11 cellular contexts compared by ENCODE assay signal in the genomic region with DNA sequence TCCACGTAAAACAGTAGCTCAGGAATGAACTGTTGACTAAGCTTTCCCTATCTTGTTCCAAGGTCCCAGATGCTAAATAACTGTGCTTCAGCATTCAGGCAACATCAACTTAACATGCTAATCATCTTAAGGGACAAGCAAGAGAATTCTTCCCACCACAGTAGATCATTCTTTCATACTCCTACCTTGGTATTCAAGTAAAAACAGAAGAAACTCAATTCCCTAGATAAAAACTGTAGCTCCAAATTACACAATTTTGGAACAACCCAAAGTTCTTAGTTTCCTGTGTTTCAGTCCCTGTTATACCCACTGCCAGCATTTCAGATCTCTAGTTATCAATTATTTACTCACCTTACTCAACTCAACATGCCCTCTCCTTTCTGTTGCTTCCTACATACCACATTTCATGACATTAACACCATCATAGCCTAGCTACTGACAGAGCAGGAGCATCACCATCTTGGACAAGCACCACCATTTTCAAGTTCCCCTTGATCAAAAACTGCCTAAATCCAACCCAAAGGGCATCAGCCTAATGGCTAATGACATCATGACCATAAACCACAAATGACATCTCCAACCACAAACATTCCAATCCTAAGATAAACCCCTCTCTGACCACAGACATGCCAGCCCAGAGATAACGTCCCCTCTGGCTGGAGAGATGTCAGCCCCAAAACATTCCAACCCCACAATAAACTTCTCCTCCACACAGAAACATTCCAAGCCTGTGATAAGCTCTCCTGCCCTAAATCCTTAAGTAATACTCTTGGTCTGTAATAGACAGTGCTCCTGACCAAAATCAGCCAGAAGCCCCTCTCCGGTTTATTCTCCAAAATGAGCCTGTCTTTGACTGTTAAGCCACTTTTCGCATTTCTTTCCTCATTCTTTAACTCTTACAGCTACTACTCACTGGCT.
DNase-seq lines count a peak whose midpoint lies in the region; ATAC-seq and TF ChIP-seq lines count a peak whose summit lies in the region.
"Had no signal": no experiment of that assay in that cellular context is flagged by ENCODE, and none has a peak within 500 bp of the region (broad histone marks: within the 10 kb centered on the region; RNA-seq: fewer than 3 reads in every experiment).

No MANE protein-coding gene starts in this region.

- H3K36me3 ChIP-seq in brain microvascular endothelial cell (replicated peaks) = no peaks in the 10 kb centered on the region
- H3K36me3 ChIP-seq in mesodermal cell (ENCODE audit: control insufficient read depth, insufficient read depth, low read length) = peaks cover 7% of the 10 kb centered on the region
- no peaks in the 10 kb centered on the region for H3K36me3 ChIP-seq in suprapubic skin

- peaks cover 6% of the 10 kb centered on the region for H3K36me3 Mint-ChIP-seq in activated CD8-positive, alpha-beta T cell treated with anti-CD3 and anti-CD28 coated beads for 36 hours (ENCODE audit: low read depth)

- intact Hi-C loops in activated CD8-positive, alpha-beta T cell treated with anti-CD3 and anti-CD28 coated beads for 36 hours (cut with micrococcal nuclease) = no loop called here
- intact Hi-C loops in posterior cingulate gyrus (cut with DNase I) = no loop called here

- DNase-seq in COLO829 (ENCODE audit: low spot score) = peak; percentile 20
- peak; percentile 63 for DNase-seq in LoVo (ENCODE audit: low spot score)
- peak; percentile 94 for DNase-seq in brain microvascular endothelial cell
- no peak for DNase-seq in activated CD8-positive, alpha-beta T cell treated with anti-CD3 and anti-CD28 coated beads for 36 hours
- no peak for DNase-seq in GM10266 (ENCODE audit: extremely low spot score)
- no peak for DNase-seq in posterior cingulate gyrus
- no peak for DNase-seq in suprapubic skin (ENCODE audit: low spot score in 2 of 2)
- DNase-seq: activated CD4-positive, alpha-beta T cell treated with anti-CD3 and anti-CD28 coated beads, Interleukin-2, amount 50 U/mL, for 48 hours; effector CD8-positive, alpha-beta T cell; NCI-H2227 treated with DMSO at 0.1 percent for 48 hours had no signal

- ATAC-seq in activated CD8-positive, alpha-beta T cell treated with anti-CD3 and anti-CD28 coated beads for 36 hours = no peak

- no peaks in the 10 kb centered on the region for H3K9me3 Mint-ChIP-seq in activated CD8-positive, alpha-beta T cell treated with anti-CD3 and anti-CD28 coated beads for 36 hours

- POLR2A ChIA-PET in activated CD8-positive, alpha-beta T cell treated with anti-CD3 and anti-CD28 coated beads for 36 hours (lab: Charles Lee) = no interaction called here

- H3K27me3 ChIP-seq in brain microvascular endothelial cell (replicated peaks) (no peaks in the 10 kb centered on the region), suprapubic skin (no peaks in the 10 kb centered on the region)

- H3K4me3 ChIP-seq in brain microvascular endothelial cell (ENCODE audit: low read depth, low read length) (no peak overlapping the region), mesodermal cell (ENCODE audit: extremely low read depth, insufficient read depth, low read length, poor library complexity, severe bottlenecking) (no peak overlapping the region), suprapubic skin (no peak overlapping the region)

- CTCF ChIA-PET in activated CD8-positive, alpha-beta T cell treated with anti-CD3 and anti-CD28 coated beads for 36 hours (lab: Charles Lee) = interaction anchor here (0.7 to 1.0 kb wide), 3 partner anchors 11 to 65 kb away, joined by 3 read pairs; no protein-coding TSS in a partner anchor

- H3K27me3 Mint-ChIP-seq in activated CD8-positive, alpha-beta T cell treated with anti-CD3 and anti-CD28 coated beads for 36 hours = no peaks in the 10 kb centered on the region

- H3K27ac ChIP-seq in brain microvascular endothelial cell = peak overlapping the region; percentile 67
- peak overlapping the region; percentile 97 for H3K27ac ChIP-seq in mesodermal cell (ENCODE audit: low read depth, low read length, severe bottlenecking)
- no peak overlapping the region for H3K27ac ChIP-seq in suprapubic skin

- H3K27ac Mint-ChIP-seq in activated CD8-positive, alpha-beta T cell treated with anti-CD3 and anti-CD28 coated beads for 36 hours = no peak overlapping the region

- no peak for TF ChIP-seq POLR2A in suprapubic skin (IDR thresholded peaks at IDR 0.05)

- TF ChIP-seq CTCF in brain microvascular endothelial cell (IDR thresholded peaks at IDR 0.05; ENCODE audit: low read depth, low read length, missing control alignments) (no peak), GM10266 (IDR thresholded peaks at IDR 0.05; ENCODE audit: control insufficient read depth, insufficient read depth, low read depth, missing control alignments) (no peak), suprapubic skin (IDR thresholded peaks at IDR 0.05) (no peak)
- no peak for TF ChIP-seq CTCF in activated CD8-positive, alpha-beta T cell treated with anti-CD3 and anti-CD28 coated beads for 36 hours (IDR thresholded peaks at IDR 0.05)

- no peak for TF ChIP-seq EP300 in suprapubic skin (IDR thresholded peaks at IDR 0.05)

- H3K9me3 ChIP-seq in mesodermal cell (ENCODE audit: control insufficient read depth, low read length) (no peaks in the 10 kb centered on the region), suprapubic skin (no peaks in the 10 kb centered on the region)

- WGBS in mesodermal cell (ENCODE audit: insufficient coverage in 2 of 2), 2 experiments = 59 to 62% methylated on average over 3 of the region's 4 CpGs
- 76% methylated on average over 4 of the region's 4 CpGs for WGBS in suprapubic skin

- no peak overlapping the region for H3K4me3 Mint-ChIP-seq in activated CD8-positive, alpha-beta T cell treated with anti-CD3 and anti-CD28 coated beads for 36 hours

- H3K4me1 ChIP-seq in mesodermal cell (ENCODE audit: control insufficient read depth, insufficient read depth, low read length, poor library complexity, severe bottlenecking) (peaks cover 59% of the 10 kb centered on the region), suprapubic skin (peaks cover 16% of the 10 kb centered on the region)

- in situ Hi-C loops in brain microvascular endothelial cell (cut with HindIII; ENCODE audit: low pct_ligation_motif_present, low sequenced_read_pairs) = no loop called here

- peaks cover 53% of the 10 kb centered on the region for H3K4me1 Mint-ChIP-seq in activated CD8-positive, alpha-beta T cell treated with anti-CD3 and anti-CD28 coated beads for 36 hours (ENCODE audit: low read depth)

Comparison
In these comparisons a context has a peak if more than half of its experiments do, and no peak if none do; other contexts are left out.
1. DNase-seq: peak in COLO829 (single experiment), LoVo (single experiment) and brain microvascular endothelial cell (single experiment); none in activated CD8-positive, alpha-beta T cell treated with anti-CD3 and anti-CD28 coated beads for 36 hours (single experiment), GM10266 (single experiment), posterior cingulate gyrus (0 of 10) and suprapubic skin (0 of 2).